8 cellular contexts compared by ENCODE assay signal in genomic region chr1:180631197-180631765, GRCh38. TPM values are rescaled to one million over a fixed set of nuclear protein-coding genes. Genes with fewer than 3 reads are reported as not detected.
DNase-seq lines count a peak whose midpoint lies in the region; ATAC-seq and TF ChIP-seq lines count a peak whose summit lies in the region.

No MANE protein-coding gene starts in this region.

- H3K36me3 ChIP-seq in mesenchymal stem cell (ENCODE audit: control insufficient read depth in 1 of 2, insufficient read depth in 2 of 2, low read depth in 1 of 2, low read length in 2 of 2), result no peaks in the 10 kb centered on the region

- ATAC-seq in natural killer cell (no peak), activated B cell treated with CpG ODN at 0.5 μM for 24 hours (ENCODE audit: low read depth) (no peak), HG03280 (IDR thresholded peaks at IDR 0.05; ENCODE audit: unreplicated experiment) (no peak), HG02571 (IDR thresholded peaks at IDR 0.05; ENCODE audit: unreplicated experiment) (no peak), HG02981 (IDR thresholded peaks at IDR 0.05; ENCODE audit: unreplicated experiment) (no peak)
- ATAC-seq in natural killer cell treated with Interleukin-12 subunit alpha and Interleukin-12 subunit beta and Interleukin-15 and Interleukin-18, amount 100 ng/mL, for 72 hours, result no peak

- intact Hi-C loops in natural killer cell (cut with micrococcal nuclease) (loop anchor here (2.0 to 5.0 kb wide), 4 partner anchors 128 to 749 kb away; partner anchors contain the start of genes ACBD6, STX6 and TOR1AIP1), activated B cell treated with CpG ODN at 0.5 μM for 24 hours (cut with micrococcal nuclease) (loop anchor here (1.0 to 10.0 kb wide), 10 partner anchors 231 to 1761 kb away; partner anchors contain the start of genes AXDND1, CEP350, GLUL and IER5)

- H3K27me3 ChIP-seq in mesenchymal stem cell (ENCODE audit: control insufficient read depth in 1 of 2, insufficient read depth in 1 of 2, low read length in 2 of 2), result no peaks in the 10 kb centered on the region

- H3K4me1 ChIP-seq in mesenchymal stem cell (ENCODE audit: control insufficient read depth, insufficient read depth, low read depth, low read length), result peaks cover 2% of the 10 kb centered on the region

- peak overlapping the region in 1 of 2 experiments; percentile 49 for H3K4ac ChIP-seq in mesenchymal stem cell (ENCODE audit: low read depth in 1 of 2, low read length in 2 of 2)

- no peak for DNase-seq in natural killer cell
- DNase-seq in natural killer cell treated with Interleukin-12 subunit alpha and Interleukin-12 subunit beta and Interleukin-15 and Interleukin-18, amount 100 ng/mL, for 72 hours (ENCODE audit: low spot score), result no peak
- no peak for DNase-seq in activated B cell treated with CpG ODN at 0.5 μM for 24 hours
- DNase-seq in mesenchymal stem cell, result no peak
- DNase-seq in stimulated activated CD4-positive, alpha-beta T cell treated with anti-CD3 and anti-CD28 coated beads, Interleukin-12 subunit alpha, Interleukin-12 subunit beta, amount 100 ng/mL, for 4 hours, result no peak

- no peak overlapping the region for H3K18ac ChIP-seq in mesenchymal stem cell (ENCODE audit: low read depth in 1 of 2, low read length in 2 of 2)

- peak overlapping the region; percentile 77 for H2AK5ac ChIP-seq in mesenchymal stem cell (ENCODE audit: low read length, severe bottlenecking)

- no peak overlapping the region for H2BK120ac ChIP-seq in mesenchymal stem cell (ENCODE audit: low read depth, low read length)

- no peak overlapping the region for H2AFZ ChIP-seq in mesenchymal stem cell (ENCODE audit: low read depth, low read length)

- no peak overlapping the region for H2BK12ac ChIP-seq in mesenchymal stem cell (ENCODE audit: low read length in 2 of 2)

- H3K4me2 ChIP-seq in mesenchymal stem cell (ENCODE audit: low read length, poor library complexity, severe bottlenecking), result no peak overlapping the region

- no peak overlapping the region for H2BK15ac ChIP-seq in mesenchymal stem cell (ENCODE audit: low read depth, poor library complexity, severe bottlenecking)

- H3K27ac Mint-ChIP-seq in natural killer cell (no peak overlapping the region), activated B cell treated with CpG ODN at 0.5 μM for 24 hours (peak overlapping the region; percentile 88)
- no peak overlapping the region for H3K27ac Mint-ChIP-seq in natural killer cell treated with Interleukin-12 subunit alpha and Interleukin-12 subunit beta and Interleukin-15 and Interleukin-18, amount 100 ng/mL, for 72 hours

- H3K79me1 ChIP-seq in mesenchymal stem cell (replicated peaks; ENCODE audit: low read length, poor library complexity, severe bottlenecking), result peaks cover 3% of the 10 kb centered on the region

- H3K27me3 Mint-ChIP-seq in natural killer cell (ENCODE audit: low read depth in 2 of 2) (peaks cover 10 to 12% of the 10 kb centered on the region in 2 donors), activated B cell treated with CpG ODN at 0.5 μM for 24 hours (peaks cover 6% of the 10 kb centered on the region)
- H3K27me3 Mint-ChIP-seq in natural killer cell treated with Interleukin-12 subunit alpha and Interleukin-12 subunit beta and Interleukin-15 and Interleukin-18, amount 100 ng/mL, for 72 hours, result peaks cover 7 to 13% of the 10 kb centered on the region in 2 donors

- 66% methylated on average over 5 of the region's 6 CpGs for WGBS in mesenchymal stem cell

- H3K9me3 Mint-ChIP-seq in natural killer cell (no peaks in the 10 kb centered on the region), activated B cell treated with CpG ODN at 0.5 μM for 24 hours (no peaks in the 10 kb centered on the region)
- no peaks in the 10 kb centered on the region for H3K9me3 Mint-ChIP-seq in natural killer cell treated with Interleukin-12 subunit alpha and Interleukin-12 subunit beta and Interleukin-15 and Interleukin-18, amount 100 ng/mL, for 72 hours

- no peak overlapping the region for H3K27ac ChIP-seq in mesenchymal stem cell (ENCODE audit: low read length, poor library complexity, severe bottlenecking)

- H3K9ac ChIP-seq in mesenchymal stem cell (ENCODE audit: low read length), result peak overlapping the region; percentile 50

- H3K4me3 ChIP-seq in mesenchymal stem cell (ENCODE audit: insufficient read depth in 1 of 2, low read depth in 1 of 2, low read length in 2 of 2), result peak overlapping the region in 1 of 2 experiments; percentile 35

- no peak overlapping the region for H3K4me3 Mint-ChIP-seq in natural killer cell
- H3K4me3 Mint-ChIP-seq in natural killer cell treated with Interleukin-12 subunit alpha and Interleukin-12 subunit beta and Interleukin-15 and Interleukin-18, amount 100 ng/mL, for 72 hours, result no peak overlapping the region
- peak overlapping the region; percentile 35 for H3K4me3 Mint-ChIP-seq in activated B cell treated with CpG ODN at 0.5 μM for 24 hours

- CTCF ChIA-PET in activated B cell treated with CpG ODN at 0.5 μM for 24 hours (lab: Charles Lee), result interaction anchor here (1.0 to 1.3 kb wide), 2 partner anchors 129 to 233 kb away, joined by 4 read pairs; partner anchors contain the start of gene ACBD6

- H3K36me3 Mint-ChIP-seq in natural killer cell, result no peaks in the 10 kb centered on the region
- no peaks in the 10 kb centered on the region for H3K36me3 Mint-ChIP-seq in natural killer cell treated with Interleukin-12 subunit alpha and Interleukin-12 subunit beta and Interleukin-15 and Interleukin-18, amount 100 ng/mL, for 72 hours
- H3K36me3 Mint-ChIP-seq in activated B cell treated with CpG ODN at 0.5 μM for 24 hours (ENCODE audit: low read depth), result peaks cover 2% of the 10 kb centered on the region

- no peak overlapping the region for H3K23ac ChIP-seq in mesenchymal stem cell (ENCODE audit: low read length in 2 of 2)

- peak overlapping the region; percentile 12 for H4K8ac ChIP-seq in mesenchymal stem cell (ENCODE audit: low read length)

- no peak overlapping the region for H2BK5ac ChIP-seq in mesenchymal stem cell (ENCODE audit: low read depth, low read length, poor library complexity, severe bottlenecking)

- H3K9me3 ChIP-seq in mesenchymal stem cell (ENCODE audit: control insufficient read depth, low read length), result no peaks in the 10 kb centered on the region

- TF ChIP-seq CTCF in natural killer cell (IDR thresholded peaks at IDR 0.05), result peak; percentile 12
- no peak for TF ChIP-seq CTCF in activated B cell treated with CpG ODN at 0.5 μM for 24 hours (IDR thresholded peaks at IDR 0.05)

- POLR2A ChIA-PET in activated B cell treated with CpG ODN at 0.5 μM for 24 hours (lab: Charles Lee), result interaction anchor here (0.5 to 1.9 kb wide), 4 partner anchors 129 to 743 kb away, joined by 4 to 10 read pairs (median 8); partner anchors contain the start of genes ACBD6, IER5 and MR1

- H3K14ac ChIP-seq in mesenchymal stem cell (ENCODE audit: low read length in 2 of 2), result no peak overlapping the region

- no peak overlapping the region for H4K91ac ChIP-seq in mesenchymal stem cell (ENCODE audit: low read length)

- H3K4me1 Mint-ChIP-seq in natural killer cell, result peaks cover 0 to 9% of the 10 kb centered on the region in 2 donors
- H3K4me1 Mint-ChIP-seq in natural killer cell treated with Interleukin-12 subunit alpha and Interleukin-12 subunit beta and Interleukin-15 and Interleukin-18, amount 100 ng/mL, for 72 hours (ENCODE audit: low read depth in 2 of 2), result no peaks in the 10 kb centered on the region
- peaks cover 15% of the 10 kb centered on the region for H3K4me1 Mint-ChIP-seq in activated B cell treated with CpG ODN at 0.5 μM for 24 hours

RNA-seq across cellular contexts. Expression of gene XPR1, which starts 0.5 kb away (rescaled TPM):
- total RNA-seq in natural killer cell, result 10 to 100 TPM; 14.8 to 18.2 (median 16.7) TPM
- 10 to 100 TPM; 18.0 to 21.2 TPM for total RNA-seq in natural killer cell treated with Interleukin-12 subunit alpha and Interleukin-12 subunit beta and Interleukin-15 and Interleukin-18, amount 100 ng/mL, for 72 hours
- total RNA-seq in activated B cell treated with CpG ODN at 0.5 μM for 24 hours, result 17.1 and 20.4 TPM in 2 replicates
- 23.8 TPM for polyA plus RNA-seq in mesenchymal stem cell (2013, experiment 1 of 2)
- 25.6 TPM for polyA plus RNA-seq in mesenchymal stem cell (2013, experiment 2 of 2)
